In the genomic region with DNA sequence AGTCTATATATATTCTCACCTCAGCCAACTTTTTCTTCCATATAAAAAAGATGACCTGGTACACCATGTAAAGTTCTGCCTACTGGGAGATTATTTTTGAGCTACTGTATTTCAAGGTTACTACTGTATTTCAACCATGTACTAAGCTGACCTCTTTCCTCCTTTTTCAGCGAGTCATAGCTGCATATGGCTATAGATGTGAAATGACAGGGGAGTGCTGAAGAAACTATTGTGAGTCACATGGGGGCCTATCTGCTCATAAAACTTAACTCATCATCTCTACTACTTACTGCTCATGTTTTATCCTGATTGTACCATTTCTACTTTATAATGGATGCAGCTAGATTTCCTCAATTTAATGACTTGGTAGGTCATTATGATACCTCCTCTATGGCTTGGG, we compare ENCODE assay signal across 17 cellular contexts.
DNase-seq lines count a peak whose midpoint lies in the region; ATAC-seq and TF ChIP-seq lines count a peak whose summit lies in the region.
"Had no signal": no experiment of that assay in that cellular context is flagged by ENCODE, and none has a peak within 500 bp of the region (broad histone marks: within the 10 kb centered on the region; RNA-seq: fewer than 3 reads in every experiment).

No MANE protein-coding gene starts in this region.

- peaks cover 20% of the 10 kb centered on the region for H3K4me1 Mint-ChIP-seq in activated naive CD8-positive, alpha-beta T cell (ENCODE audit: low read depth)
- H3K4me1 Mint-ChIP-seq: mesothelial cell of epicardium had no signal

- H3K4me3 ChIP-seq in kidney epithelial cell (ENCODE audit: low read depth, low read length): no peak overlapping the region
- H3K4me3 ChIP-seq: ascending aorta, Peyer's patch had no signal

- DNase-seq in kidney epithelial cell (ENCODE audit: low read depth) (peak; percentile 7), NCI-H2029 (lab: John Stamatoyannopoulos, UW) (no peak), iPS-NIHi11 (ENCODE audit: low spot score) (no peak), DMS114 treated with DMSO at 0.1 percent for 48 hours (lab: John Stamatoyannopoulos, UW; ENCODE audit: unreplicated experiment) (no peak)
- DNase-seq: CD8-positive, alpha-beta T cell; effector memory CD4-positive, alpha-beta T cell; H7; Kasumi-1; NCI-H345; Peyer's patch; posterior cingulate gyrus had no signal

- H3K4me3 Mint-ChIP-seq in activated naive CD8-positive, alpha-beta T cell: no peak overlapping the region
- H3K4me3 Mint-ChIP-seq: CD8-positive, alpha-beta T cell; mesothelial cell of epicardium had no signal

- peaks cover 10% of the 10 kb centered on the region for H3K9me3 Mint-ChIP-seq in activated naive CD8-positive, alpha-beta T cell (ENCODE audit: low read depth)

- H3K27me3 ChIP-seq in kidney epithelial cell (ENCODE audit: control insufficient read depth, insufficient read depth, low read length): no peaks in the 10 kb centered on the region
- H3K27me3 ChIP-seq: ascending aorta, Peyer's patch had no signal

- no peaks in the 10 kb centered on the region for H3K36me3 ChIP-seq in kidney epithelial cell (ENCODE audit: control insufficient read depth, insufficient read depth, low read length)
- H3K36me3 ChIP-seq: ascending aorta, Peyer's patch had no signal

- peaks cover 4% of the 10 kb centered on the region for H3K36me3 Mint-ChIP-seq in activated naive CD8-positive, alpha-beta T cell
- H3K36me3 Mint-ChIP-seq: CD8-positive, alpha-beta T cell had no signal

- TF ChIP-seq CTCF in kidney epithelial cell (IDR thresholded peaks at IDR 0.05; ENCODE audit: insufficient read depth, low read length, poor library complexity, severe bottlenecking): no peak

- peak; percentile 32 for ATAC-seq in GM18520 (IDR thresholded peaks at IDR 0.05; ENCODE audit: unreplicated experiment)
- peak; percentile 37 for ATAC-seq in HG02852 (IDR thresholded peaks at IDR 0.05; ENCODE audit: unreplicated experiment)
- no peak for ATAC-seq in GM21825 (IDR thresholded peaks at IDR 0.05; ENCODE audit: unreplicated experiment)
- ATAC-seq: CD8-positive, alpha-beta T cell had no signal

- H3K27ac Mint-ChIP-seq in activated naive CD8-positive, alpha-beta T cell: peak overlapping the region; percentile 8
- H3K27ac Mint-ChIP-seq: CD8-positive, alpha-beta T cell; mesothelial cell of epicardium had no signal

- no peaks in the 10 kb centered on the region for H3K27me3 Mint-ChIP-seq in activated naive CD8-positive, alpha-beta T cell
